Comparison of ENCODE assay signal across 9 cellular contexts in genomic region chr10:68871105-68871711, GRCh38. TPM values are rescaled to one million over a fixed set of nuclear protein-coding genes. Genes with fewer than 3 reads are reported as not detected.
DNase-seq lines count a peak whose midpoint lies in the region; ATAC-seq and TF ChIP-seq lines count a peak whose summit lies in the region.
"Had no signal": no experiment of that assay in that cellular context is flagged by ENCODE, and none has a peak within 500 bp of the region (broad histone marks: within the 10 kb centered on the region; RNA-seq: fewer than 3 reads in every experiment).

No MANE protein-coding gene starts in this region.

- TF ChIP-seq CTCF in right atrium auricular region (IDR thresholded peaks at IDR 0.05) = no peak
- TF ChIP-seq CTCF in suprapubic skin (IDR thresholded peaks at IDR 0.05) = no peak

- no peaks in the 10 kb centered on the region for H3K4me1 ChIP-seq in right atrium auricular region
- no peaks in the 10 kb centered on the region for H3K4me1 ChIP-seq in suprapubic skin

- ATAC-seq in SK-N-SH treated with all-trans-retinoic acid at 6 μM for 48 hours = peak; percentile 75

- no peak for TF ChIP-seq EP300 in suprapubic skin (IDR thresholded peaks at IDR 0.05)

- in situ Hi-C loops in G401 (cut with HindIII; ENCODE audit: low sequenced_read_pairs) = no loop called here

- H3K27ac ChIP-seq in right atrium auricular region (peak overlapping the region; percentile 1 to 9), suprapubic skin (peak overlapping the region; percentile 24)

- DNase-seq in NCI-H2227 treated with DMSO at 0.1 percent for 48 hours (lab: John Stamatoyannopoulos, UW) (peak; percentile 3), NCI-H2227 (lab: John Stamatoyannopoulos, UW; ENCODE audit: unreplicated experiment) (no peak), right atrium auricular region (ENCODE audit: low spot score) (no peak), suprapubic skin (ENCODE audit: low spot score in 2 of 2) (no peak), SKM-1 (lab: John Stamatoyannopoulos, UW; ENCODE audit: unreplicated experiment) (no peak), NAMALWA (ENCODE audit: low spot score) (no peak), G401 (ENCODE audit: low spot score) (no peak)
- DNase-seq: AML-193 had no signal

- H3K36me3 ChIP-seq in right atrium auricular region (no peaks in the 10 kb centered on the region), suprapubic skin (no peaks in the 10 kb centered on the region)

- 55% methylated on average over 6 of the region's 6 CpGs for WGBS in suprapubic skin

- TF ChIP-seq POLR2A in suprapubic skin (IDR thresholded peaks at IDR 0.05) = no peak

- H3K27me3 ChIP-seq in right atrium auricular region = no peaks in the 10 kb centered on the region
- H3K27me3 ChIP-seq in suprapubic skin = no peaks in the 10 kb centered on the region

- H3K9me3 ChIP-seq in right atrium auricular region = no peaks in the 10 kb centered on the region
- H3K9me3 ChIP-seq in suprapubic skin = no peaks in the 10 kb centered on the region

- H3K4me3 ChIP-seq in right atrium auricular region = no peak overlapping the region
- H3K4me3 ChIP-seq in suprapubic skin = no peak overlapping the region

TF ChIP-seq in SK-N-SH treated with all-trans-retinoic acid at 6 μM for 48 hours, 23 proteins besides CTCF, POLR2A, EP300 and RAD21:
- no peak for TF ChIP-seq CSDC2 (CRISPR knock-in tag; IDR thresholded peaks at IDR 0.05)
- no peak for TF ChIP-seq ARNTL (CRISPR knock-in tag; IDR thresholded peaks at IDR 0.05; ENCODE audit: borderline replicate concordance, low read depth)
- peak; percentile 38; the same call in 1 of the 2 replicates for TF ChIP-seq ISL1 (CRISPR knock-in tag; IDR thresholded peaks at IDR 0.05)
- no peak for TF ChIP-seq TSHZ2 (CRISPR knock-in tag; IDR thresholded peaks at IDR 0.05)
- TF ChIP-seq OSR1 (CRISPR knock-in tag; IDR thresholded peaks at IDR 0.05) = no peak
- TF ChIP-seq POU6F1 (CRISPR knock-in tag; IDR thresholded peaks at IDR 0.05; ENCODE audit: borderline replicate concordance, low read depth) = no peak
- no peak for TF ChIP-seq GLIS3 (CRISPR knock-in tag; IDR thresholded peaks at IDR 0.05)

RNA-seq across cellular contexts. Expression of gene DDX50, which starts 29.9 kb away (rescaled TPM):
- total RNA-seq in right atrium auricular region (10 to 100 TPM; 18.9 to 22.3 TPM), suprapubic skin (10 to 100 TPM; 21.9 to 34.2 (median 27.8) TPM)
- 31.6 and 32.8 TPM in 2 replicates for total RNA-seq in G401 (2014; rRNA removed; shearing (Covaris generic))

RNA-seq across cellular contexts. Expression of gene STOX1, which starts 43.9 kb away (rescaled TPM):
- total RNA-seq in right atrium auricular region (under 1 TPM; 0.26 to 0.47 TPM), suprapubic skin (1 to 10 TPM in 3 of 4 donors, under 1 TPM in 1; 0.64 to 2.2 (median 1.4) TPM)
- 1.5 and 2.0 TPM in 2 replicates for total RNA-seq in G401 (2014; rRNA removed; shearing (Covaris generic))
